29 cellular contexts compared by ENCODE assay signal in the genomic region with DNA sequence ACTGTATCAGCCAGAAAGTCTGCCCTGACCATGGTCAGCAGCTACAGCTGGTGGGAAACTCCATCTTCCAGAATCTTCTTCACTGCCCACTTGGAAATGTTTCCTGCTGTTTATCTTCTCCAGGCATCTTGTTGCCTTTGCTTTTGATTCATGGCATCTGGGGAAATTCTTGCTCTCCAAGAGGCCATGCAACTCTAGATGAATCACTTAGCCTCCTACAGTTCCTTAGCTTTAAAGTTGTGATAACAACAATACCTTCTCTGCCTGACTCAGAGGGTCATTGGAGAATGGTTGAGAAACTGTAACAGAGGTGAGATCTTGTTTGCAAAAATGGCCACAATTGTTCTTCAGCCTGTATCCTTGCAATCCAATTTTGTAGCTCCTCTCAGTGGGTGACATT.
DNase-seq lines count a peak whose midpoint lies in the region; ATAC-seq and TF ChIP-seq lines count a peak whose summit lies in the region.
"Had no signal": no experiment of that assay in that cellular context is flagged by ENCODE, and none has a peak within 500 bp of the region (broad histone marks: within the 10 kb centered on the region; RNA-seq: fewer than 3 reads in every experiment).

No MANE protein-coding gene starts in this region.

- H3K9me3 ChIP-seq in mammary epithelial cell (replicated peaks; ENCODE audit: insufficient read depth, low read length): no peaks in the 10 kb centered on the region
- H3K9me3 ChIP-seq: gastroesophageal sphincter, tibial artery had no signal

- H3K79me2 ChIP-seq in mammary epithelial cell (ENCODE audit: insufficient read depth, low read length): no peaks in the 10 kb centered on the region
- H3K79me2 ChIP-seq: hepatocyte had no signal

- POLR2A ChIA-PET in HEK293T (lab: Yijun Ruan, JAX): no interaction called here

- H3K4me2 ChIP-seq in mammary epithelial cell (ENCODE audit: insufficient read depth, low read depth, low read length): no peak overlapping the region
- H3K4me2 ChIP-seq: hepatocyte had no signal

- no peaks in the 10 kb centered on the region for H3K4me1 Mint-ChIP-seq in activated CD8-positive, alpha-beta memory T cell treated with anti-CD3 and anti-CD28 coated beads, Interleukin-2, amount 10 ng/mL, durations not matched to agents 7 days and 5 days
- H3K4me1 Mint-ChIP-seq: activated CD4-positive, alpha-beta T cell treated with anti-CD3 and anti-CD28 coated beads for 36 hours; CD4-positive, CD25-positive, alpha-beta regulatory T cell had no signal

- in situ Hi-C loops in Caki2 (cut with HindIII; ENCODE audit: low pct_unique_long_range_greater_than_20kb, low sequenced_read_pairs) (no loop called here), mammary epithelial cell (cut with MboI; ENCODE audit: low sequenced_read_pairs in 2 of 2) (no loop called here)

- H3K9me3 Mint-ChIP-seq in activated CD8-positive, alpha-beta memory T cell treated with anti-CD3 and anti-CD28 coated beads, Interleukin-2, amount 10 ng/mL, durations not matched to agents 7 days and 5 days (ENCODE audit: low read depth): no peaks in the 10 kb centered on the region

- BruUV-seq in mammary epithelial cell (replicated peaks; lab: Mats Ljungman, UMichigan): no TSS peak

- no peak for TF ChIP-seq CTCF in mammary epithelial cell (conservative IDR thresholded peaks at IDR 0.05 in 1 of 2, IDR thresholded peaks at IDR 0.05 in 1 of 2; ENCODE audit: extremely low read depth in 1 of 2, insufficient read depth in 1 of 2, low read depth in 1 of 2, low read length in 2 of 2)

- CTCF ChIA-PET in mammary epithelial cell (lab: Charles Lee; ENCODE audit: low non-redundant PET): no interaction called here
- CTCF ChIA-PET in HEK293T (lab: Yijun Ruan, JAX): no interaction called here
- CTCF ChIA-PET in activated CD8-positive, alpha-beta memory T cell treated with anti-CD3 and anti-CD28 coated beads, Interleukin-2, amount 10 ng/mL, durations not matched to agents 7 days and 5 days (lab: Charles Lee): no interaction called here

- H3K27me3 Mint-ChIP-seq in activated CD8-positive, alpha-beta memory T cell treated with anti-CD3 and anti-CD28 coated beads, Interleukin-2, amount 10 ng/mL, durations not matched to agents 7 days and 5 days: peaks cover 27% of the 10 kb centered on the region

- no peaks in the 10 kb centered on the region for H3K36me3 Mint-ChIP-seq in activated CD8-positive, alpha-beta memory T cell treated with anti-CD3 and anti-CD28 coated beads, Interleukin-2, amount 10 ng/mL, durations not matched to agents 7 days and 5 days
- H3K36me3 Mint-ChIP-seq: activated naive CD8-positive, alpha-beta T cell; CD4-positive, CD25-positive, alpha-beta regulatory T cell had no signal

- H3K27me3 ChIP-seq in mammary epithelial cell (ENCODE audit: insufficient read depth, low read length): no peaks in the 10 kb centered on the region

- H3K4me3 Mint-ChIP-seq in activated CD8-positive, alpha-beta memory T cell treated with anti-CD3 and anti-CD28 coated beads, Interleukin-2, amount 10 ng/mL, durations not matched to agents 7 days and 5 days: no peak overlapping the region
- H3K4me3 Mint-ChIP-seq: activated CD4-positive, alpha-beta T cell treated with anti-CD3 and anti-CD28 coated beads for 36 hours; activated CD8-positive, alpha-beta T cell treated with anti-CD3 and anti-CD28 coated beads, Interleukin-2, amount 10 ng/mL, durations not matched to agents 7 days and 5 days; activated naive CD8-positive, alpha-beta T cell; CD4-positive, CD25-positive, alpha-beta regulatory T cell; naive thymus-derived CD8-positive, alpha-beta T cell had no signal

- no peak overlapping the region for H3K27ac ChIP-seq in mammary epithelial cell (ENCODE audit: insufficient read depth, low read depth, low read length)
- H3K27ac ChIP-seq: gastroesophageal sphincter, hepatocyte, stomach, tibial artery had no signal

- no peaks in the 10 kb centered on the region for H3K4me1 ChIP-seq in mammary epithelial cell (ENCODE audit: insufficient read depth, low read length)
- H3K4me1 ChIP-seq: gastroesophageal sphincter, stomach, tibial artery had no signal

- H3K4me3 ChIP-seq in mammary epithelial cell (replicated peaks in 1 of 3; ENCODE audit: insufficient read depth in 1 of 3, low read depth in 2 of 3, low read length in 3 of 3): no peak overlapping the region
- H3K4me3 ChIP-seq: gastroesophageal sphincter, hepatocyte, stomach, tibial artery had no signal

- intact Hi-C loops in mammary epithelial cell (cut with micrococcal nuclease): no loop called here

- no peak overlapping the region for H2AFZ ChIP-seq in mammary epithelial cell (ENCODE audit: low read depth, low read length)
- H2AFZ ChIP-seq: hepatocyte had no signal

- dilution Hi-C loops in mammary epithelial cell (cut with HindIII; ENCODE audit: low sequenced_read_pairs): no loop called here

- no peaks in the 10 kb centered on the region for H4K20me1 ChIP-seq in mammary epithelial cell (ENCODE audit: insufficient read depth, low read length)

- no peak overlapping the region for H3K27ac Mint-ChIP-seq in activated CD8-positive, alpha-beta memory T cell treated with anti-CD3 and anti-CD28 coated beads, Interleukin-2, amount 10 ng/mL, durations not matched to agents 7 days and 5 days
- H3K27ac Mint-ChIP-seq: activated CD4-positive, alpha-beta T cell treated with anti-CD3 and anti-CD28 coated beads for 36 hours; activated CD8-positive, alpha-beta T cell treated with anti-CD3 and anti-CD28 coated beads, Interleukin-2, amount 10 ng/mL, durations not matched to agents 7 days and 5 days; activated naive CD8-positive, alpha-beta T cell; CD4-positive, CD25-positive, alpha-beta regulatory T cell; naive thymus-derived CD8-positive, alpha-beta T cell had no signal

- ATAC-seq in activated CD8-positive, alpha-beta memory T cell treated with anti-CD3 and anti-CD28 coated beads, Interleukin-2, amount 10 ng/mL, durations not matched to agents 7 days and 5 days: no peak
- ATAC-seq: activated CD4-positive, alpha-beta T cell treated with anti-CD3 and anti-CD28 coated beads for 36 hours; activated CD8-positive, alpha-beta T cell treated with anti-CD3 and anti-CD28 coated beads, Interleukin-2, amount 10 ng/mL, durations not matched to agents 7 days and 5 days; gastroesophageal sphincter; naive thymus-derived CD8-positive, alpha-beta T cell; SK-N-SH treated with all-trans-retinoic acid at 6 μM for 48 hours had no signal

- H3K36me3 ChIP-seq in mammary epithelial cell (ENCODE audit: insufficient read depth, low read length): no peaks in the 10 kb centered on the region
- H3K36me3 ChIP-seq: gastroesophageal sphincter, stomach, tibial artery had no signal

- peak; percentile 31 for DNase-seq in Caki2 (ENCODE audit: low read depth)
- DNase-seq in M059J (ENCODE audit: low read depth): peak; percentile 5
- peak; percentile 59 for DNase-seq in mammary epithelial cell
- DNase-seq in iris pigment epithelial cell (ENCODE audit: low read depth): peak; percentile 20
- DNase-seq in HEK293T (ENCODE audit: extremely low spot score): no peak
- no peak for DNase-seq in activated CD8-positive, alpha-beta memory T cell treated with anti-CD3 and anti-CD28 coated beads, Interleukin-2, amount 10 ng/mL, durations not matched to agents 7 days and 5 days
- DNase-seq in GF-D8 (lab: John Stamatoyannopoulos, UW): no peak
- no peak for DNase-seq in NAMALWA (ENCODE audit: low spot score)
- DNase-seq: activated CD4-positive, alpha-beta T cell treated with anti-CD3 and anti-CD28 coated beads for 36 hours; activated CD8-positive, alpha-beta T cell treated with anti-CD3 and anti-CD28 coated beads, Interleukin-2, amount 10 ng/mL, durations not matched to agents 7 days and 5 days; activated effector memory CD4-positive, alpha-beta T cell treated with Interleukin-2 at 50 U/mL for 16 hours; aorta; CD4-positive, CD25-positive, alpha-beta regulatory T cell; cerebellar nuclear complex; EL; erythroblast; H7; KG1; naive thymus-derived CD8-positive, alpha-beta T cell; NCI-H1417 treated with DMSO at 0.1 percent for 48 hours; nucleus accumbens; stimulated activated CD8-positive, alpha-beta memory T cell treated with anti-CD3 and anti-CD28 coated beads, Interleukin-4, amount 100 ng/mL, for 48 hours; stomach; T-helper 2 cell; tibial artery had no signal

- H3K9ac ChIP-seq in mammary epithelial cell (ENCODE audit: insufficient read depth, low read length): no peak overlapping the region

TF ChIP-seq in HEK293T, 16 proteins besides CTCF, POLR2A, EP300 and RAD21:
- TF ChIP-seq ARNT (IDR thresholded peaks at IDR 0.05) (no peak), BHLHE40 (IDR thresholded peaks at IDR 0.05; ENCODE audit: borderline replicate concordance) (no peak), TARDBP (IDR thresholded peaks at IDR 0.05) (no peak), SP1 (IDR thresholded peaks at IDR 0.05) (no peak), SUZ12 (IDR thresholded peaks at IDR 0.05) (no peak), L3MBTL2 (conservative IDR thresholded peaks at IDR 0.05) (no peak), CTBP1 (IDR thresholded peaks at IDR 0.05; ENCODE audit: borderline replicate concordance) (no peak), NFRKB (IDR thresholded peaks at IDR 0.05) (no peak), HDGF (IDR thresholded peaks at IDR 0.05; ENCODE audit: borderline replicate concordance) (no peak), ELF4 (IDR thresholded peaks at IDR 0.05) (no peak), FOXA1 (IDR thresholded peaks at IDR 0.05) (no peak), FOXK2 (IDR thresholded peaks at IDR 0.05) (no peak), ZNF384 (IDR thresholded peaks at IDR 0.05) (no peak), FOXM1 (IDR thresholded peaks at IDR 0.05; ENCODE audit: borderline replicate concordance) (no peak), LEF1 (IDR thresholded peaks at IDR 0.05; ENCODE audit: borderline replicate concordance) (no peak)
- TF ChIP-seq, protein P1, sequence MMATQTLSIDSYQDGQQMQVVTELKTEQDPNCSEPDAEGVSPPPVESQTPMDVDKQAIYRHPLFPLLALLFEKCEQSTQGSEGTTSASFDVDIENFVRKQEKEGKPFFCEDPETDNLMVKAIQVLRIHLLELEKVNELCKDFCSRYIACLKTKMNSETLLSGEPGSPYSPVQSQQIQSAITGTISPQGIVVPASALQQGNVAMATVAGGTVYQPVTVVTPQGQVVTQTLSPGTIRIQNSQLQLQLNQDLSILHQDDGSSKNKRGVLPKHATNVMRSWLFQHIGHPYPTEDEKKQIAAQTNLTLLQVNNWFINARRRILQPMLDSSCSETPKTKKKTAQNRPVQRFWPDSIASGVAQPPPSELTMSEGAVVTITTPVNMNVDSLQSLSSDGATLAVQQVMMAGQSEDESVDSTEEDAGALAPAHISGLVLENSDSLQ (IDR thresholded peaks at IDR 0.05): no peak

Comparison
In these comparisons a context has a peak if more than half of its experiments do, and no peak if none do; other contexts are left out.
1. DNase-seq: peak in Caki2 (single experiment), M059J (single experiment), mammary epithelial cell (single experiment) and iris pigment epithelial cell (single experiment); none in HEK293T (single experiment), activated CD8-positive, alpha-beta memory T cell treated with anti-CD3 and anti-CD28 coated beads, Interleukin-2, amount 10 ng/mL, durations not matched to agents 7 days and 5 days (single experiment), GF-D8 (single experiment) and NAMALWA (single experiment).